In the genomic region with DNA sequence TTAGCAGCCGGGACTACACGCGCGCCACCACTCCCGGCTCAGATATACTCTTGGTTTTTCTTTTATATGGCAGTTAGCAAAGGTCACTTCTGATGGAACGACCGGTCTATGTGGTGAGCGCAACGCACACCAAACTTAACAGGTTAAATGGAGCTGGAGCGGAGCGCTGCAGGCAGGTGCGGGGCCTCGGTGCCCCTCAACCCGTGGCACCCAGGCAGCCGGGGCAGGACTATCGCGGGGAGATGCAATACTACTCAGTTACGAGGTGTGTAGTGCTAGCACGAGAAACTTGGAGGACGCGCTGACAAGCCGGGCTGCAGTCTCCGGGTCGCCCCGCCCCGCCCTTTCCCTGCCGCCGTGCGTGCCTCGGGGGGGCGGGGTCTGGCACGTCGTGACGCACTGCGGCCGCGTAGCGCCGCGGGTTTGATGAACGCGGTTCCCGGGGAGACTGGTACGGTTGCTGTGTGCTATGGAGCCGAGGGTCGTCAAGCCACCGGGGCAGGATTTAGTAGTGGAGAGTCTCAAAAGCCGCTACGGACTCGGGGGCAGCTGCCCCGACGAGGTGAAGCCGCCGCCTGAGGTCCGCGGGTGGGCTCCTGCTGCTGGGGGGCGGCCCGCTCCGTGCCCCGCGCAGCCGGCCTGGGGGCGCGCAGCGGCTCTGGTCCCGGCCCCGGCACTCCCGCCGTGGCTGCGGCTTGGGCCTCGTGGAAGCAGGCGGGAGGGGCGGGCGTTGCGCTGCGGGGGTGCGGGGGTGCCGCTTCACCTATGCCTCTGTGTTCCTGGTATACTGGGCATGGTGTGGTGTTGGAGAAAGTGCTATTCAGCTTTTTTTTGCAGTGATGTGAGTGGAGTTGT, we compare ENCODE assay signal across 8 cellular contexts. TPM values are rescaled to one million over a fixed set of nuclear protein-coding genes. Genes with fewer than 3 reads are reported as not detected.
A peak's percentile ranks its signal among the peaks of the same experiment; 100 is the strongest.
DNase-seq lines count a peak whose midpoint lies in the region; FAIRE-seq and TF ChIP-seq lines count a peak whose summit lies in the region.

A gene with protein sequence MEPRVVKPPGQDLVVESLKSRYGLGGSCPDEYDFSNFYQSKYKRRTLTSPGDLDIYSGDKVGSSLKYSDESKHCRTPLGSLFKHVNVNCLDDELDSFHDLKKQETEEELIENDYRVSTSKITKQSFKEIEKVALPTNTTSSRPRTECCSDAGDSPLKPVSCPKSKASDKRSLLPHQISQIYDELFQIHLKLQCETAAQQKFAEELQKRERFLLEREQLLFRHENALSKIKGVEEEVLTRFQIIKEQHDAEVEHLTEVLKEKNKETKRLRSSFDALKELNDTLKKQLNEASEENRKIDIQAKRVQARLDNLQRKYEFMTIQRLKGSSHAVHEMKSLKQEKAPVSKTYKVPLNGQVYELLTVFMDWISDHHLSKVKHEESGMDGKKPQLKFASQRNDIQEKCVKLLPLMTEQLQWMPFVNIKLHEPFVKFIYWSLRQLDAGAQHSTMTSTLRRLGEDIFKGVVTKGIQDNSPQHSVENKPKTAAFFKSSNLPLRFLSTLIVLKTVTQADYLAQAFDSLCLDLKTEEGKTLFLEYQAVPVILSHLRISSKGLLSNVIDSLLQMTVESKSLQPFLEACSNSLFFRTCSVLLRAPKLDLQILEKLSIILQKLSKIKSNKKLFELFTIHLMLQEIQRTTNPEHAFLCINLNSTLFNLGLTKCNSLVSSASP (plus strand): TSS at position 418 of the 855 bp plus-strand sequence. CDS start 52 bp downstream, at position 470.

- H3K27ac Mint-ChIP-seq in neural progenitor cell = peak within 1 kb of the TSS; percentile 69

- H3K27me3 ChIP-seq in neural progenitor cell (no peaks in the 10 kb centered on the region), stomach smooth muscle (ENCODE audit: control insufficient read depth in 1 of 2, insufficient read depth in 2 of 2, low read length in 2 of 2) (no peaks in the 10 kb centered on the region)

- peak; percentile 88 for DNase-seq in H54 (ENCODE audit: insufficient read length, low spot score)
- peak; percentile 90 for DNase-seq in LoVo (ENCODE audit: low spot score)
- DNase-seq in SHP77 treated with DMSO at 0.1 percent for 48 hours (lab: John Stamatoyannopoulos, UW) = peak; percentile 78
- DNase-seq in activated effector memory CD4-positive, alpha-beta T cell treated with Interleukin-2 at 50 U/mL for 16 hours = peak; percentile 88
- peak; percentile 85 to 95 for DNase-seq in foreskin fibroblast
- DNase-seq in neural progenitor cell (ENCODE audit: low spot score) = peak; percentile 98

- H3K9ac ChIP-seq in ES-I3 (ENCODE audit: low read depth, low read length) = peak within 1 kb of the TSS; percentile 88
- H3K9ac ChIP-seq in neural progenitor cell = peak within 1 kb of the TSS; percentile 62
- peak within 1 kb of the TSS; percentile 58 to 73 for H3K9ac ChIP-seq in stomach smooth muscle (ENCODE audit: low read length in 2 of 2)

- TF ChIP-seq CTCF in foreskin fibroblast (IDR thresholded peaks at IDR 0.05; ENCODE audit: low read depth, low read length) (no peak), neural progenitor cell (IDR thresholded peaks at IDR 0.05) (no peak)

- H3K36me3 ChIP-seq in ES-I3 (ENCODE audit: insufficient read depth, low read length) (peaks cover 8% of the 10 kb centered on the region), neural progenitor cell (peaks cover 14% of the 10 kb centered on the region), stomach smooth muscle (ENCODE audit: control insufficient read depth in 2 of 2, insufficient read depth in 2 of 2, low read length in 2 of 2) (peaks cover 12 to 15% of the 10 kb centered on the region in 2 donors)

- H3K9me3 ChIP-seq in ES-I3 (ENCODE audit: control insufficient read depth, insufficient read depth, low read length) = no peaks in the 10 kb centered on the region
- no peaks in the 10 kb centered on the region for H3K9me3 ChIP-seq in neural progenitor cell (ENCODE audit: low read depth)
- H3K9me3 ChIP-seq in stomach smooth muscle (ENCODE audit: control insufficient read depth in 2 of 2, low read length in 2 of 2) = no peaks in the 10 kb centered on the region

- peaks cover 2% of the 10 kb centered on the region for H3K27me3 Mint-ChIP-seq in neural progenitor cell (ENCODE audit: insufficient read depth, low read depth)

- peaks cover 26% of the 10 kb centered on the region for H3K36me3 Mint-ChIP-seq in neural progenitor cell

- peaks cover 15% of the 10 kb centered on the region for H3K4me1 Mint-ChIP-seq in neural progenitor cell

- peaks cover 46% of the 10 kb centered on the region for H3K79me2 ChIP-seq in neural progenitor cell (ENCODE audit: low read depth)

- peak; percentile 81 for TF ChIP-seq POLR2A in H54 (IDR thresholded peaks at IDR 0.05; ENCODE audit: low read depth, low read length)

- H2AFZ ChIP-seq in neural progenitor cell (replicated peaks) = peak within 1 kb of the TSS; percentile 80

- no peaks in the 10 kb centered on the region for H4K20me1 ChIP-seq in neural progenitor cell (ENCODE audit: low read depth)

- peak within 1 kb of the TSS; percentile 99 for H3K4me3 Mint-ChIP-seq in neural progenitor cell

- no peaks in the 10 kb centered on the region for H3K4me1 ChIP-seq in ES-I3 (ENCODE audit: insufficient read depth, low read length)
- H3K4me1 ChIP-seq in neural progenitor cell = peaks cover 6% of the 10 kb centered on the region
- peaks cover 4% of the 10 kb centered on the region for H3K4me1 ChIP-seq in stomach smooth muscle (ENCODE audit: control insufficient read depth, insufficient read depth, low read length)

- H3K4me3 ChIP-seq in foreskin fibroblast (ENCODE audit: low read depth in 1 of 2, low read length in 2 of 2) = peak within 1 kb of the TSS; percentile 65 to 76
- H3K4me3 ChIP-seq in neural progenitor cell = peak within 1 kb of the TSS; percentile 66
- H3K4me3 ChIP-seq in stomach smooth muscle (ENCODE audit: low read length in 2 of 2) = peak within 1 kb of the TSS; percentile 87 to 93

- H3K9me3 Mint-ChIP-seq in neural progenitor cell = no peaks in the 10 kb centered on the region

- H3K27ac ChIP-seq in neural progenitor cell = peak within 1 kb of the TSS; percentile 83
- peak within 1 kb of the TSS; percentile 4 for H3K27ac ChIP-seq in stomach smooth muscle (ENCODE audit: low read length)

- peak within 1 kb of the TSS; percentile 93 for H3K4me2 ChIP-seq in neural progenitor cell

- peak; percentile 94 for FAIRE-seq in H54 (lab: Jason Lieb, UNC)

- peaks cover 28% of the 10 kb centered on the region for H3F3A ChIP-seq in neural progenitor cell (ENCODE audit: low read depth)

RNA-seq across cellular contexts. Expression of the gene that starts here (rescaled TPM):
- total RNA-seq in neural progenitor cell (ENCODE audit: low replicate concordance) = 47.2 and 92.6 TPM in 2 replicates

Comparison
In these comparisons a context has a peak if more than half of its experiments do, and no peak if none do; other contexts are left out.
1. Peak in every context shown above with its lines: DNase-seq, H3K4me3 ChIP-seq and H3K27ac ChIP-seq.